In the genomic region with DNA sequence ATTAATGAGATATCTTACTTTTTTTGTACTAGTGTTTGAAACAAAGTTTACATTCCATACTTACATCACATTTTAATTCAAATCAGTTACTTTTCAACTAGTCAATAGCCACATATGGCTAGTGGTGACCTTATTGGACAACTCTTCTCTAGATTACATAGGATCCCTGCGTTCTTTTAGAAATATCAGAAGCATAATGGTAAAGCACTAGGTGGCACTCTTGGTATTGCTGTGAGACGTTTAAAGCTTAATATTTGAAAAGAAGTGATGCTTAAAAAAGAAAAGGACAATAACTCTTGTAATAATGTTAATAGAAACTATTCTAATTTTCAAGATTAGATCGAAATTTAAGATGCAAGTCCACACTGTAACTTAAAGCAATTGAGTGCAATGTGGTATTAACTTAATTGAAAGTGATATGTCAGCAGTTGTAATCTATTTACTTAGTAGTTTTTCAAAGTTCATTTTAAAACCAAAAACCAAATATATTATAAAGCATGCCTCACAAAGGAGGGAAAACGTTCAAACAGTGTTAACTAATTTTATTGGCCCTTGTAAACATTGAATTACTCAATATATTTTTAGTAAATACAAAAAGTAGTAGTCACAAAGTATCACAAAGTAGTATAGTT, we compare ENCODE assay signal across 8 cellular contexts.
A peak's percentile ranks its signal among the peaks of the same experiment; 100 is the strongest.
DNase-seq lines count a peak whose midpoint lies in the region; ATAC-seq and TF ChIP-seq lines count a peak whose summit lies in the region.

No MANE protein-coding gene starts in this region.

- H3K36me3 Mint-ChIP-seq in WTC11 (no peaks in the 10 kb centered on the region), glutamatergic neuron (ENCODE audit: unreplicated experiment) (no peaks in the 10 kb centered on the region)

- POLR2A ChIA-PET in WTC11 (lab: Charles Lee), result no interaction called here

- H3K27ac Mint-ChIP-seq in WTC11 (no peak overlapping the region), glutamatergic neuron (ENCODE audit: unreplicated experiment) (no peak overlapping the region)

- no peaks in the 10 kb centered on the region for H3K9me3 Mint-ChIP-seq in WTC11
- no peaks in the 10 kb centered on the region for H3K9me3 Mint-ChIP-seq in glutamatergic neuron (ENCODE audit: unreplicated experiment)

- ATAC-seq in WTC11 (peak; percentile 53), GM21529 (IDR thresholded peaks at IDR 0.05; ENCODE audit: unreplicated experiment) (no peak)

- no peak overlapping the region for H3K4me3 ChIP-seq in Jurkat, Clone E6-1 (ENCODE audit: low read length)

- TF ChIP-seq CTCF in WTC11 (IDR thresholded peaks at IDR 0.05) (no peak), glutamatergic neuron (IDR thresholded peaks at IDR 0.05; ENCODE audit: partially characterized antibody, unreplicated experiment) (no peak)

- DNase-seq in DMS53 treated with DMSO at 0.1 percent for 48 hours (lab: John Stamatoyannopoulos, UW; ENCODE audit: unreplicated experiment) (peak; percentile 69), WTC11 (ENCODE audit: low spot score) (no peak), medulla oblongata (ENCODE audit: extremely low spot score) (peak; percentile 5), glutamatergic neuron (no peak), GOT3 (lab: John Stamatoyannopoulos, UW) (no peak)
- peak; percentile 2 for DNase-seq in Jurkat, Clone E6-1 (ENCODE audit: low read depth, low spot score)
- no peak for DNase-seq in activated CD4-positive, alpha-beta T cell treated with anti-CD3 and anti-CD28 coated beads, Interleukin-2, amount 50 U/mL, for 48 hours

- H3K27me3 Mint-ChIP-seq in WTC11 (ENCODE audit: low read depth) (no peaks in the 10 kb centered on the region), glutamatergic neuron (ENCODE audit: unreplicated experiment) (no peaks in the 10 kb centered on the region)

- CTCF ChIA-PET in WTC11 (lab: Charles Lee), result interaction anchor here (0.9 to 1.8 kb wide), 2 partner anchors 8 to 841 kb away, joined by 3 to 4 read pairs; partner anchors contain the start of gene GFRA1

- H3K4me3 Mint-ChIP-seq in WTC11 (no peak overlapping the region), glutamatergic neuron (ENCODE audit: unreplicated experiment) (no peak overlapping the region)

- H3K4me1 Mint-ChIP-seq in WTC11, result no peaks in the 10 kb centered on the region
- no peaks in the 10 kb centered on the region for H3K4me1 Mint-ChIP-seq in glutamatergic neuron (ENCODE audit: low read depth, unreplicated experiment)

TF ChIP-seq in WTC11, 78 proteins besides CTCF, POLR2A, EP300 and RAD21:
- no peak for TF ChIP-seq AR (CRISPR knock-in tag; IDR thresholded peaks at IDR 0.05)
- TF ChIP-seq ZBTB43 (CRISPR knock-in tag; IDR thresholded peaks at IDR 0.05), result no peak
- TF ChIP-seq ZSCAN18 (CRISPR knock-in tag; IDR thresholded peaks at IDR 0.05), result no peak
- no peak for TF ChIP-seq ZBTB21 (CRISPR knock-in tag; IDR thresholded peaks at IDR 0.05; ENCODE audit: borderline replicate concordance)
- no peak for TF ChIP-seq SMAD4 (CRISPR knock-in tag; IDR thresholded peaks at IDR 0.05)
- TF ChIP-seq, protein P1, sequence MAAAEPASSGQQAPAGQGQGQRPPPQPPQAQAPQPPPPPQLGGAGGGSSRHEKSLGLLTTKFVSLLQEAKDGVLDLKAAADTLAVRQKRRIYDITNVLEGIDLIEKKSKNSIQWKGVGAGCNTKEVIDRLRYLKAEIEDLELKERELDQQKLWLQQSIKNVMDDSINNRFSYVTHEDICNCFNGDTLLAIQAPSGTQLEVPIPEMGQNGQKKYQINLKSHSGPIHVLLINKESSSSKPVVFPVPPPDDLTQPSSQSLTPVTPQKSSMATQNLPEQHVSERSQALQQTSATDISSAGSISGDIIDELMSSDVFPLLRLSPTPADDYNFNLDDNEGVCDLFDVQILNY (CRISPR knock-in tag; IDR thresholded peaks at IDR 0.05), result no peak
- no peak for TF ChIP-seq ZNF138 (CRISPR knock-in tag; conservative IDR thresholded peaks at IDR 0.05)
- TF ChIP-seq SOX15 (CRISPR knock-in tag; IDR thresholded peaks at IDR 0.05), result no peak
- TF ChIP-seq RELA (CRISPR knock-in tag; IDR thresholded peaks at IDR 0.05; ENCODE audit: borderline replicate concordance), result no peak
- TF ChIP-seq ZNF396 (CRISPR knock-in tag; IDR thresholded peaks at IDR 0.05; ENCODE audit: borderline replicate concordance), result no peak
- TF ChIP-seq IRF1 (CRISPR knock-in tag; IDR thresholded peaks at IDR 0.05), result no peak
- TF ChIP-seq ZNF219 (CRISPR knock-in tag; IDR thresholded peaks at IDR 0.05; ENCODE audit: borderline replicate concordance), result no peak

Comparison
In these comparisons a context has a peak if more than half of its experiments do, and no peak if none do; other contexts are left out.
1. DNase-seq: peak in DMS53 treated with DMSO at 0.1 percent for 48 hours (single experiment), Jurkat, Clone E6-1 (single experiment) and medulla oblongata (single experiment); none in WTC11 (single experiment), activated CD4-positive, alpha-beta T cell treated with anti-CD3 and anti-CD28 coated beads, Interleukin-2, amount 50 U/mL, for 48 hours (0 of 2), glutamatergic neuron (single experiment) and GOT3 (single experiment).